Comparison of ENCODE assay signal across 8 cellular contexts in genomic region chr12:21527451-21528180, GRCh38. TPM values are rescaled to one million over a fixed set of nuclear protein-coding genes. Genes with fewer than 3 reads are reported as not detected.
DNase-seq lines count a peak whose midpoint lies in the region; ATAC-seq, FAIRE-seq and TF ChIP-seq lines count a peak whose summit lies in the region.

No MANE protein-coding gene starts in this region.

- peaks cover 11% of the 10 kb centered on the region for H3K4me1 ChIP-seq in HepG2 (ENCODE audit: insufficient read depth, low read length)

- intact Hi-C loops in dorsolateral prefrontal cortex (cut with DNase I) (no loop called here), HepG2 (cut with micrococcal nuclease; ENCODE audit: unreplicated experiment) (no loop called here)

- BruUV-seq in HepG2 (replicated peaks; lab: Mats Ljungman, UMichigan) = no TSS peak

- H3K27ac ChIP-seq in dorsolateral prefrontal cortex (peak overlapping the region in 50 of 59 donors; percentile 4 to 86 (median 61)), HepG2 (ENCODE audit: extremely low read length, insufficient read depth, low read length) (no peak overlapping the region)

- ATAC-seq in HG02943 (IDR thresholded peaks at IDR 0.05; ENCODE audit: low read depth, unreplicated experiment) (peak; percentile 96), HepG2 (peak; percentile 94)

- DNase-seq in NCI-H2081 treated with DMSO at 0.1 percent for 48 hours (lab: John Stamatoyannopoulos, UW) = peak; percentile 5
- peak; percentile 76 for DNase-seq in activated CD4-positive, alpha-beta T cell treated with anti-CD3 and anti-CD28 coated beads for 48 hours
- DNase-seq in dorsolateral prefrontal cortex = peak; percentile 22 to 80 (median 57)
- DNase-seq in HepG2 (ENCODE audit: low spot score) = no peak
- peak; percentile 58 for DNase-seq in stimulated activated CD4-positive, alpha-beta T cell treated with anti-CD3 and anti-CD28 coated beads, Interleukin-4, amount 100 ng/mL, for 24 hours
- no peak for DNase-seq in NCI-H187 treated with DMSO at 0.1 percent for 48 hours (lab: John Stamatoyannopoulos, UW)

- no peak for TF ChIP-seq RAD21 in HepG2 (CRISPR knock-in tag; IDR thresholded peaks at IDR 0.05)

- WGBS in HepG2 (ENCODE audit: low lambda C conversion rate) = 0% methylated on average over 1 of the region's 57 CpGs

- peak overlapping the region; percentile 56 for H2AFZ ChIP-seq in HepG2 (ENCODE audit: low read length)

- no peak overlapping the region for H3K9ac ChIP-seq in HepG2 (ENCODE audit: insufficient read depth, low read depth, low read length)

- POLR2A ChIA-PET in HepG2 (lab: Yijun Ruan, JAX) = interaction anchor here (0.9 kb wide), 1 partner anchor 90 kb away, joined by 3 read pairs; the partner anchor contains the start of gene PYROXD1

- peak in 25 of 56 donors; percentile 7 to 49 (median 25) for TF ChIP-seq CTCF in dorsolateral prefrontal cortex (IDR thresholded peaks at IDR 0.05 in 54 of 56, conservative IDR thresholded peaks at IDR 0.05 in 2 of 56; ENCODE audit: low read depth in 1 of 56, partially characterized antibody in 56 of 56)
- TF ChIP-seq CTCF in HepG2 (CRISPR knock-in tag; IDR thresholded peaks at IDR 0.05) = no peak

- peak; percentile 40 for TF ChIP-seq POLR2A in GM18526 (IDR thresholded peaks at IDR 0.05; ENCODE audit: extremely low read depth, insufficient read length)
- TF ChIP-seq POLR2A in HepG2 (IDR thresholded peaks at IDR 0.05; ENCODE audit: insufficient read depth in 1 of 2, low read depth in 2 of 2, low read length in 2 of 2) = no peak

- CTCF ChIA-PET in HepG2 (lab: Yijun Ruan, JAX; ENCODE audit: low intra/inter-chr PET ratio, low total read pairs) = no interaction called here

- no peaks in the 10 kb centered on the region for H4K20me1 ChIP-seq in HepG2 (ENCODE audit: insufficient read depth, low read length)

- H3K27me3 ChIP-seq in dorsolateral prefrontal cortex (no peaks in the 10 kb centered on the region), HepG2 (ENCODE audit: control insufficient read depth in 1 of 2, insufficient read depth in 2 of 2, low read length in 2 of 2) (peaks cover 0 to 23% of the 10 kb centered on the region in 2 experiments; a peak in 3 of 5 replicates)

- in situ Hi-C loops in HepG2 (cut with HindIII; ENCODE audit: extremely low pct_ligation_motif_present, low pct_unique_long_range_greater_than_20kb) = no loop called here

- TF ChIP-seq EP300 in HepG2 (IDR thresholded peaks at IDR 0.05; ENCODE audit: low read depth in 2 of 2, low read length in 2 of 2) (no peak), HepG2 (CRISPR knock-in tag; IDR thresholded peaks at IDR 0.05; ENCODE audit: borderline replicate concordance) (no peak)

- no peaks in the 10 kb centered on the region for H3K9me3 ChIP-seq in HepG2 (ENCODE audit: low read length)

- no peaks in the 10 kb centered on the region for H3K36me3 ChIP-seq in HepG2 (replicated peaks in 1 of 2; ENCODE audit: control insufficient read depth in 1 of 2, insufficient read depth in 2 of 2, low read length in 2 of 2)

- H3K79me2 ChIP-seq in HepG2 (ENCODE audit: insufficient read depth, low read length) = no peaks in the 10 kb centered on the region

- H3K4me2 ChIP-seq in HepG2 (ENCODE audit: low read depth, low read length) = peak overlapping the region; percentile 84

- FAIRE-seq in HepG2 (lab: Jason Lieb, UNC) = no peak

- peak overlapping the region; percentile 54 to 88 (median 76) for H3K4me3 ChIP-seq in dorsolateral prefrontal cortex
- peak overlapping the region; percentile 54 to 77 (median 63) for H3K4me3 ChIP-seq in HepG2 (replicated peaks in 1 of 3; ENCODE audit: insufficient read depth in 1 of 3, low read depth in 2 of 3, low read length in 3 of 3)

RNA-seq across cellular contexts. Expression of gene SPX, which starts 1.5 kb away (rescaled TPM):
- 10 to 100 TPM in 117 of 120 experiments, 1 to 10 TPM in 3; 7.1 to 49.5 (median 20.8) TPM for total RNA-seq in dorsolateral prefrontal cortex
- total RNA-seq in HepG2 (2016; rRNA removed; fragmentation: Illumina TruSeq; extraction: Trizol) = 0.07 TPM in 1 of 2 replicates, not detected in the other
- not detected in 2 replicates for total RNA-seq in HepG2 (2016; cell fraction: cytosol; rRNA removed; fragmentation: Illumina TruSeq; extraction: Trizol; ENCODE audit: low read depth)
- total RNA-seq in HepG2 (2016; cell fraction: insoluble cytoplasmic fraction; rRNA removed; fragmentation: Illumina TruSeq; extraction: Trizol) = not detected in 2 replicates
- total RNA-seq in HepG2 (2016; cell fraction: membrane; rRNA removed; fragmentation: Illumina TruSeq; extraction: Trizol) = 0.06 and 0.14 TPM in 2 replicates
- not detected in 2 replicates for total RNA-seq in HepG2 (2016; cell fraction: nucleus; rRNA removed; fragmentation: Illumina TruSeq; extraction: Trizol)
- polyA plus RNA-seq in HepG2 (2011; rRNA removed) = 0.16 and 0.30 TPM in 2 replicates
- polyA plus RNA-seq in HepG2 (2011; cell fraction: cytosol; rRNA removed) = 0.07 and 0.27 TPM in 2 replicates
- 0.10 TPM in 2 replicates for polyA plus RNA-seq in HepG2 (2011; cell fraction: nucleus; rRNA removed)
- 0.34 and 0.37 TPM in 2 replicates for polyA plus RNA-seq in HepG2 (2012)
- not detected in 2 replicates for polyA plus RNA-seq in HepG2 (2016; cell fraction: cytosol; fragmentation: Illumina TruSeq; extraction: Trizol; ENCODE audit: low read depth)
- 0.19 TPM in 1 of 2 replicates, not detected in the other for polyA plus RNA-seq in HepG2 (2016; cell fraction: insoluble cytoplasmic fraction; fragmentation: Illumina TruSeq; extraction: Trizol; ENCODE audit: low read depth)
- polyA plus RNA-seq in HepG2 (2016; cell fraction: membrane; fragmentation: Illumina TruSeq; extraction: Trizol; ENCODE audit: low read depth) = not detected in 2 replicates
- not detected in 2 replicates for polyA plus RNA-seq in HepG2 (2016; cell fraction: nucleus; fragmentation: Illumina TruSeq; extraction: Trizol; ENCODE audit: insufficient read depth, low read depth)
- not detected in 2 replicates for polyA minus RNA-seq in HepG2 (2011; rRNA and poly(A)+ RNA removed; ENCODE audit: low replicate concordance)
- 0.40 TPM in 1 of 2 replicates, not detected in the other for polyA minus RNA-seq in HepG2 (2011; cell fraction: cytosol; rRNA and poly(A)+ RNA removed)
- polyA minus RNA-seq in HepG2 (2011; cell fraction: nucleus; rRNA and poly(A)+ RNA removed) = 0.13 and 0.25 TPM in 2 replicates

RNA-seq across cellular contexts. Expression of gene GOLT1B, which starts 26.0 kb away (rescaled TPM):
- total RNA-seq in dorsolateral prefrontal cortex (10 to 100 TPM; 21.3 to 60.3 (median 35.8) TPM), HepG2 (2016; rRNA removed; fragmentation: Illumina TruSeq; extraction: Trizol) (38.4 and 55.5 TPM in 2 replicates)
- total RNA-seq in HepG2 (2016; cell fraction: cytosol; rRNA removed; fragmentation: Illumina TruSeq; extraction: Trizol; ENCODE audit: low read depth) = 4.8 TPM in 2 replicates
- total RNA-seq in HepG2 (2016; cell fraction: insoluble cytoplasmic fraction; rRNA removed; fragmentation: Illumina TruSeq; extraction: Trizol) = 36.2 and 42.4 TPM in 2 replicates
- 13.5 and 17.1 TPM in 2 replicates for total RNA-seq in HepG2 (2016; cell fraction: membrane; rRNA removed; fragmentation: Illumina TruSeq; extraction: Trizol)
- 41.9 and 43.9 TPM in 2 replicates for total RNA-seq in HepG2 (2016; cell fraction: nucleus; rRNA removed; fragmentation: Illumina TruSeq; extraction: Trizol)
- polyA plus RNA-seq in HepG2 (2011; rRNA removed) = 19.5 and 23.6 TPM in 2 replicates
- 4.6 and 9.3 TPM in 2 replicates for polyA plus RNA-seq in HepG2 (2011; cell fraction: cytosol; rRNA removed)
- polyA plus RNA-seq in HepG2 (2011; cell fraction: nucleus; rRNA removed) = 11.4 and 46.6 TPM in 2 replicates
- 21.4 and 30.4 TPM in 2 replicates for polyA plus RNA-seq in HepG2 (2012)
- polyA plus RNA-seq in HepG2 (2016; cell fraction: cytosol; fragmentation: Illumina TruSeq; extraction: Trizol; ENCODE audit: low read depth) = 5.7 and 6.4 TPM in 2 replicates
- 27.6 and 31.7 TPM in 2 replicates for polyA plus RNA-seq in HepG2 (2016; cell fraction: insoluble cytoplasmic fraction; fragmentation: Illumina TruSeq; extraction: Trizol; ENCODE audit: low read depth)
- polyA plus RNA-seq in HepG2 (2016; cell fraction: membrane; fragmentation: Illumina TruSeq; extraction: Trizol; ENCODE audit: low read depth) = 10.0 and 10.1 TPM in 2 replicates
- polyA plus RNA-seq in HepG2 (2016; cell fraction: nucleus; fragmentation: Illumina TruSeq; extraction: Trizol; ENCODE audit: insufficient read depth, low read depth) = 59.4 and 60.8 TPM in 2 replicates
- polyA minus RNA-seq in HepG2 (2011; rRNA and poly(A)+ RNA removed; ENCODE audit: low replicate concordance) = 15.6 and 22.7 TPM in 2 replicates
- 24.0 and 55.0 TPM in 2 replicates for polyA minus RNA-seq in HepG2 (2011; cell fraction: cytosol; rRNA and poly(A)+ RNA removed)
- polyA minus RNA-seq in HepG2 (2011; cell fraction: nucleus; rRNA and poly(A)+ RNA removed) = 23.5 and 50.1 TPM in 2 replicates

RNA-seq across cellular contexts. Expression of gene RECQL, which starts 26.2 kb away (rescaled TPM):
- total RNA-seq in dorsolateral prefrontal cortex (10 to 100 TPM in 116 of 120 experiments, 1 to 10 TPM in 4; 7.6 to 21.9 (median 13.8) TPM), HepG2 (2016; rRNA removed; fragmentation: Illumina TruSeq; extraction: Trizol) (41.5 and 71.8 TPM in 2 replicates)
- 2.9 and 3.2 TPM in 2 replicates for total RNA-seq in HepG2 (2016; cell fraction: cytosol; rRNA removed; fragmentation: Illumina TruSeq; extraction: Trizol; ENCODE audit: low read depth)
- total RNA-seq in HepG2 (2016; cell fraction: insoluble cytoplasmic fraction; rRNA removed; fragmentation: Illumina TruSeq; extraction: Trizol) = 41.7 and 73.3 TPM in 2 replicates
- total RNA-seq in HepG2 (2016; cell fraction: membrane; rRNA removed; fragmentation: Illumina TruSeq; extraction: Trizol) = 7.4 and 8.6 TPM in 2 replicates
- total RNA-seq in HepG2 (2016; cell fraction: nucleus; rRNA removed; fragmentation: Illumina TruSeq; extraction: Trizol) = 27.6 and 30.6 TPM in 2 replicates
- polyA plus RNA-seq in HepG2 (2011; rRNA removed) = 5.2 and 7.2 TPM in 2 replicates
- polyA plus RNA-seq in HepG2 (2011; cell fraction: cytosol; rRNA removed) = 2.8 and 4.1 TPM in 2 replicates
- polyA plus RNA-seq in HepG2 (2011; cell fraction: nucleus; rRNA removed) = 2.8 and 4.0 TPM in 2 replicates
- 9.2 and 12.3 TPM in 2 replicates for polyA plus RNA-seq in HepG2 (2012)
- polyA plus RNA-seq in HepG2 (2016; cell fraction: cytosol; fragmentation: Illumina TruSeq; extraction: Trizol; ENCODE audit: low read depth) = 1.1 and 1.3 TPM in 2 replicates
- polyA plus RNA-seq in HepG2 (2016; cell fraction: insoluble cytoplasmic fraction; fragmentation: Illumina TruSeq; extraction: Trizol; ENCODE audit: low read depth) = 29.9 and 33.6 TPM in 2 replicates
- 2.4 and 3.0 TPM in 2 replicates for polyA plus RNA-seq in HepG2 (2016; cell fraction: membrane; fragmentation: Illumina TruSeq; extraction: Trizol; ENCODE audit: low read depth)
- polyA plus RNA-seq in HepG2 (2016; cell fraction: nucleus; fragmentation: Illumina TruSeq; extraction: Trizol; ENCODE audit: insufficient read depth, low read depth) = 19.0 and 20.8 TPM in 2 replicates
- 4.6 and 16.4 TPM in 2 replicates for polyA minus RNA-seq in HepG2 (2011; rRNA and poly(A)+ RNA removed; ENCODE audit: low replicate concordance)
- 6.4 and 7.6 TPM in 2 replicates for polyA minus RNA-seq in HepG2 (2011; cell fraction: cytosol; rRNA and poly(A)+ RNA removed)
- polyA minus RNA-seq in HepG2 (2011; cell fraction: nucleus; rRNA and poly(A)+ RNA removed) = 12.8 and 13.1 TPM in 2 replicates

Comparison
In these comparisons a context has a peak if more than half of its experiments do, and no peak if none do; other contexts are left out.
1. DNase-seq: peak in NCI-H2081 treated with DMSO at 0.1 percent for 48 hours (single experiment), activated CD4-positive, alpha-beta T cell treated with anti-CD3 and anti-CD28 coated beads for 48 hours (single experiment), dorsolateral prefrontal cortex (10 of 10) and stimulated activated CD4-positive, alpha-beta T cell treated with anti-CD3 and anti-CD28 coated beads, Interleukin-4, amount 100 ng/mL, for 24 hours (single experiment); none in HepG2 (single experiment) and NCI-H187 treated with DMSO at 0.1 percent for 48 hours (single experiment).
2. RNA of gene SPX, which starts 1.5 kb away (total RNA-seq): 7.1 to 49.5 TPM in dorsolateral prefrontal cortex; 0.06 to 0.14 TPM in HepG2; every median in the first group is over 4 times any median in the second.